In genomic region chr17:65283704-65284103, GRCh38 we compare ENCODE assay signal across 20 cellular contexts.
DNase-seq lines count a peak whose midpoint lies in the region; ATAC-seq and TF ChIP-seq lines count a peak whose summit lies in the region.
"Had no signal": no experiment of that assay in that cellular context is flagged by ENCODE, and none has a peak within 500 bp of the region (broad histone marks: within the 10 kb centered on the region; RNA-seq: fewer than 3 reads in every experiment).

No MANE protein-coding gene starts in this region.

- no peak overlapping the region for H3K4ac ChIP-seq in IMR-90 (ENCODE audit: low read depth, low read length)

- H2BK20ac ChIP-seq in IMR-90 (ENCODE audit: low read depth, low read length) = no peak overlapping the region

- no peaks in the 10 kb centered on the region for H3K79me1 ChIP-seq in IMR-90 (ENCODE audit: low read depth in 1 of 2, low read length in 2 of 2)

- no peak overlapping the region for H3K27ac ChIP-seq in IMR-90 (ENCODE audit: insufficient read depth, low read length)
- H3K27ac ChIP-seq in left lung = no peak overlapping the region
- H3K27ac ChIP-seq: SK-N-MC had no signal

- dilution Hi-C loops in IMR-90 (cut with HindIII; ENCODE audit: low sequenced_read_pairs, unreplicated experiment) = no loop called here

- no peak overlapping the region for H2BK15ac ChIP-seq in IMR-90 (ENCODE audit: low read depth, low read length)

- TF ChIP-seq CTCF in IMR-90 (conservative IDR thresholded peaks at IDR 0.05; ENCODE audit: low read depth, low read length) (no peak), fibroblast of the aortic adventitia (IDR thresholded peaks at IDR 0.05; ENCODE audit: insufficient read depth, low read length) (no peak), left lung (IDR thresholded peaks at IDR 0.05) (no peak), GM10248 (IDR thresholded peaks at IDR 0.05; ENCODE audit: control extremely low read depth, extremely low read depth, low read depth, missing control alignments) (no peak)

- H3K56ac ChIP-seq in IMR-90 (ENCODE audit: extremely low read depth, insufficient read depth, low read length) = no peak overlapping the region

- H2BK120ac ChIP-seq in IMR-90 (ENCODE audit: low read depth, low read length) = no peak overlapping the region

- no peak overlapping the region for H2AK9ac ChIP-seq in IMR-90 (replicated peaks; ENCODE audit: low read depth, low read length, poor library complexity)

- H4K8ac ChIP-seq in IMR-90 (ENCODE audit: low read depth in 2 of 2, low read length in 2 of 2) = no peak overlapping the region

- H3K23ac ChIP-seq in IMR-90 (ENCODE audit: low read depth, low read length) = no peak overlapping the region

- POLR2A ChIA-PET in IMR-90 (lab: Charles Lee; ENCODE audit: unreplicated experiment) (no interaction called here), GM10248 (lab: Yijun Ruan, JAX) (no interaction called here)

- ATAC-seq in IMR-90 (ENCODE audit: low read depth) = no peak
- ATAC-seq in left lung = no peak
- ATAC-seq: effector memory CD8-positive, alpha-beta T cell; Panc1; stimulated activated memory B cell treated with anti-CD40 and anti-IgM and Interleukin-4, amounts not matched to agents 10 μg/mL and 1 μg/mL and 100 μg/mL, for 72 hours had no signal

- no peaks in the 10 kb centered on the region for H3K9me1 ChIP-seq in IMR-90 (ENCODE audit: insufficient read depth, low read length)

- no peak for TF ChIP-seq RAD21 in IMR-90 (IDR thresholded peaks at IDR 0.05; ENCODE audit: low read length)

- intact Hi-C loops in IMR-90 (cut with micrococcal nuclease) (no loop called here), left lung (cut with DNase I) (no loop called here)

- peaks cover 3% of the 10 kb centered on the region; the same call in 1 of the 2 replicates for H3K4me1 ChIP-seq in IMR-90 (ENCODE audit: control insufficient read depth, insufficient read depth, low read length)
- H3K4me1 ChIP-seq in left lung = no peaks in the 10 kb centered on the region

- H3K4me3 ChIP-seq in IMR-90 (ENCODE audit: insufficient read depth, low read depth, low read length) = no peak overlapping the region
- no peak overlapping the region for H3K4me3 ChIP-seq in fibroblast of the aortic adventitia (ENCODE audit: low read depth, low read length)
- H3K4me3 ChIP-seq in left lung = no peak overlapping the region
- H3K4me3 ChIP-seq: SK-N-MC had no signal

- 80% methylated on average over 2 of the region's 7 CpGs; no CpG with 5 or more reads in 1 of the 2 experiments for WGBS in IMR-90 (ENCODE audit: extremely low coverage in 2 of 2, insufficient read length in 1 of 2), 2 experiments

- no TSS peak for BruUV-seq in IMR-90 (replicated peaks; lab: Mats Ljungman, UMichigan)

- CTCF ChIA-PET in IMR-90 (lab: Yijun Ruan, JAX) (no interaction called here), GM10248 (lab: Yijun Ruan, JAX) (no interaction called here)

- H3K18ac ChIP-seq in IMR-90 (ENCODE audit: low read depth, low read length) = no peak overlapping the region

- no peaks in the 10 kb centered on the region for H4K20me1 ChIP-seq in IMR-90 (ENCODE audit: insufficient read depth, low read length)

- in situ Hi-C loops in IMR-90 (cut with MboI; ENCODE audit: low sequenced_read_pairs) = no loop called here

- H4K5ac ChIP-seq in IMR-90 (ENCODE audit: low read depth, low read length) = no peak overlapping the region

- no peak overlapping the region for H3K14ac ChIP-seq in IMR-90 (replicated peaks; ENCODE audit: low read depth, low read length)

- H3K4me2 ChIP-seq in IMR-90 (ENCODE audit: low read depth, low read length) = no peak overlapping the region

- no peak for TF ChIP-seq POLR2A in IMR-90 (IDR thresholded peaks at IDR 0.05; ENCODE audit: low read depth, low read length)

- no peak overlapping the region for H2BK5ac ChIP-seq in IMR-90 (ENCODE audit: low read depth, low read length, poor library complexity, severe bottlenecking)

- DNase-seq in IMR-90 (peak; percentile 26), T1000 (lab: John Stamatoyannopoulos, UW) (peak; percentile 58), fibroblast of the aortic adventitia (ENCODE audit: low read depth) (peak; percentile 36), stromal cell of bone marrow (ENCODE audit: low read depth) (peak; percentile 74), left lung (no peak), GM10248 (ENCODE audit: extremely low spot score) (no peak), HUDEP-2 (lab: John Stamatoyannopoulos, UW; ENCODE audit: unreplicated experiment in 76 of 76) (no peak)
- DNase-seq: activated CD4-positive, alpha-beta T cell treated with anti-CD3 and anti-CD28 coated beads, Interleukin-2, amount 50 U/mL, for 4 hours; activated CD8-positive, alpha-beta memory T cell treated with anti-CD3 and anti-CD28 coated beads, Interleukin-2, amount 50 U/mL, for 48 hours; activated naive CD8-positive, alpha-beta T cell treated with anti-CD3 and anti-CD28 coated beads for 36 hours; CD4-positive, alpha-beta memory T cell; DMS153; effector memory CD8-positive, alpha-beta T cell; midbrain; NCI-H2107; NCI-H510A; stimulated activated CD4-positive, alpha-beta T cell treated with anti-CD3 and anti-CD28 coated beads, Interleukin-1b, Interleukin-23, amount 100 ng/mL, for 48 hours had no signal

- no peak overlapping the region for H3K9ac ChIP-seq in IMR-90 (ENCODE audit: low read depth, low read length)

- no peak overlapping the region for H2AK5ac ChIP-seq in IMR-90 (ENCODE audit: low read depth, low read length)

- H3K36me3 ChIP-seq in IMR-90 (ENCODE audit: control insufficient read depth, insufficient read depth, low read length) (no peaks in the 10 kb centered on the region), left lung (no peaks in the 10 kb centered on the region)

- H4K91ac ChIP-seq in IMR-90 (ENCODE audit: insufficient read depth, low read depth, low read length) = no peak overlapping the region

- H3K9me3 ChIP-seq in IMR-90 (ENCODE audit: control insufficient read depth, insufficient read depth, low read length) (peaks cover 8% of the 10 kb centered on the region; the same call in 1 of the 2 replicates), left lung (no peaks in the 10 kb centered on the region)

- H3K27me3 ChIP-seq in IMR-90 (ENCODE audit: control insufficient read depth, insufficient read depth, low read length) (peaks cover 2% of the 10 kb centered on the region; the same call in 1 of the 2 replicates), left lung (no peaks in the 10 kb centered on the region)

- no peak overlapping the region for H2AFZ ChIP-seq in IMR-90 (replicated peaks; ENCODE audit: low read length, poor library complexity)

TF ChIP-seq in IMR-90, 13 proteins besides CTCF, POLR2A, EP300 and RAD21:
- TF ChIP-seq ELK1 (IDR thresholded peaks at IDR 0.05; ENCODE audit: borderline replicate concordance, low read depth, low read length) (no peak), SMC3 (IDR thresholded peaks at IDR 0.05; ENCODE audit: low read depth, low read length) (no peak), FOS (IDR thresholded peaks at IDR 0.05; ENCODE audit: low read depth, low read length) (no peak), MAFK (IDR thresholded peaks at IDR 0.05; ENCODE audit: low read depth, low read length) (no peak), RFX5 (IDR thresholded peaks at IDR 0.05; ENCODE audit: low read depth, low read length) (no peak), BHLHE40 (IDR thresholded peaks at IDR 0.05; ENCODE audit: low read depth, low read length) (no peak), NFE2L2 (IDR thresholded peaks at IDR 0.05; ENCODE audit: low read depth, low read length) (no peak)

Comparison
In these comparisons a context has a peak if more than half of its experiments do, and no peak if none do; other contexts are left out.
1. DNase-seq: peak in IMR-90 (single experiment), T1000 (single experiment), fibroblast of the aortic adventitia (single experiment) and stromal cell of bone marrow (single experiment); none in left lung (0 of 2), GM10248 (single experiment) and HUDEP-2 (0 of 76).